In genomic region chr1:152228831-152229230, GRCh38 we compare ENCODE assay signal across 17 cellular contexts. TPM values are rescaled to one million over a fixed set of nuclear protein-coding genes. Genes with fewer than 3 reads are reported as not detected.
"Had no signal": no experiment of that assay in that cellular context is flagged by ENCODE, and none has a peak within 500 bp of the region (broad histone marks: within the 10 kb centered on the region; RNA-seq: fewer than 3 reads in every experiment).

No MANE protein-coding gene starts in this region.

- H3K9me3 ChIP-seq: esophagus muscularis mucosa, spleen had no signal

- H3K4me3 ChIP-seq: esophagus muscularis mucosa, spleen had no signal

- H3K4me3 Mint-ChIP-seq: activated naive CD8-positive, alpha-beta T cell treated with anti-CD3 and anti-CD28 coated beads for 36 hours; activated T-helper 1 cell treated with anti-CD3 and anti-CD28 coated beads, Interleukin-12 subunit alpha, Interleukin-12 subunit beta, Interleukin-2, Interleukin-4 antibody, amounts not matched to agents 30 ng/mL and 10 ng/mL and 1 ng/mL, durations not matched to agents 14 hours and 24 hours and 36 hours; brain had no signal

- H3K27me3 Mint-ChIP-seq: activated naive CD8-positive, alpha-beta T cell treated with anti-CD3 and anti-CD28 coated beads for 36 hours; brain had no signal

- H3K27ac ChIP-seq: esophagus muscularis mucosa, spleen had no signal

- H3K36me3 ChIP-seq: esophagus muscularis mucosa, spleen had no signal

- H3K36me3 Mint-ChIP-seq: activated naive CD8-positive, alpha-beta T cell treated with anti-CD3 and anti-CD28 coated beads for 36 hours; brain had no signal

- DNase-seq: activated CD4-positive, alpha-beta T cell treated with anti-CD3 and anti-CD28 coated beads, Interleukin-2, amount 50 U/mL, for 48 hours; activated naive CD4-positive, alpha-beta T cell; activated naive CD8-positive, alpha-beta T cell treated with anti-CD3 and anti-CD28 coated beads for 36 hours; activated T-cell treated with anti-CD3 and anti-CD28 coated beads for 4 hours; cortex of kidney; occipital lobe; posterior cingulate gyrus; retina; spleen; stimulated activated naive CD4-positive, alpha-beta T cell had no signal

- H3K4me1 Mint-ChIP-seq: activated naive CD8-positive, alpha-beta T cell treated with anti-CD3 and anti-CD28 coated beads for 36 hours; brain had no signal

- H3K27me3 ChIP-seq: esophagus muscularis mucosa, spleen had no signal

- H3K4me1 ChIP-seq: esophagus muscularis mucosa, spleen had no signal

- ATAC-seq: left lobe of liver had no signal

- H3K27ac Mint-ChIP-seq: activated naive CD8-positive, alpha-beta T cell treated with anti-CD3 and anti-CD28 coated beads for 36 hours; activated T-helper 1 cell treated with anti-CD3 and anti-CD28 coated beads, Interleukin-12 subunit alpha, Interleukin-12 subunit beta, Interleukin-2, Interleukin-4 antibody, amounts not matched to agents 30 ng/mL and 10 ng/mL and 1 ng/mL, durations not matched to agents 14 hours and 24 hours and 36 hours; brain had no signal

- H3K9me3 Mint-ChIP-seq: activated naive CD8-positive, alpha-beta T cell treated with anti-CD3 and anti-CD28 coated beads for 36 hours; activated T-helper 1 cell treated with anti-CD3 and anti-CD28 coated beads, Interleukin-12 subunit alpha, Interleukin-12 subunit beta, Interleukin-2, Interleukin-4 antibody, amounts not matched to agents 30 ng/mL and 10 ng/mL and 1 ng/mL, durations not matched to agents 14 hours and 24 hours and 36 hours had no signal

RNA-seq across cellular contexts. Expression of gene HRNR, which starts 4.8 kb away (rescaled TPM):
- total RNA-seq: activated naive CD8-positive, alpha-beta T cell treated with anti-CD3 and anti-CD28 coated beads for 36 hours; activated T-helper 1 cell treated with anti-CD3 and anti-CD28 coated beads, Interleukin-12 subunit alpha, Interleukin-12 subunit beta, Interleukin-2, Interleukin-4 antibody, amounts not matched to agents 30 ng/mL and 10 ng/mL and 1 ng/mL, durations not matched to agents 14 hours and 24 hours and 36 hours; esophagus muscularis mucosa; left lobe of liver; lung microvascular endothelial cell; occipital lobe; spleen; T-helper 2 cell treated with Interferon-gamma antibody and Interleukin-4, amounts not matched to agents 100 ng/mL and 5 ng/mL, for 36 hours; ureter had no signal
